In the genomic region with DNA sequence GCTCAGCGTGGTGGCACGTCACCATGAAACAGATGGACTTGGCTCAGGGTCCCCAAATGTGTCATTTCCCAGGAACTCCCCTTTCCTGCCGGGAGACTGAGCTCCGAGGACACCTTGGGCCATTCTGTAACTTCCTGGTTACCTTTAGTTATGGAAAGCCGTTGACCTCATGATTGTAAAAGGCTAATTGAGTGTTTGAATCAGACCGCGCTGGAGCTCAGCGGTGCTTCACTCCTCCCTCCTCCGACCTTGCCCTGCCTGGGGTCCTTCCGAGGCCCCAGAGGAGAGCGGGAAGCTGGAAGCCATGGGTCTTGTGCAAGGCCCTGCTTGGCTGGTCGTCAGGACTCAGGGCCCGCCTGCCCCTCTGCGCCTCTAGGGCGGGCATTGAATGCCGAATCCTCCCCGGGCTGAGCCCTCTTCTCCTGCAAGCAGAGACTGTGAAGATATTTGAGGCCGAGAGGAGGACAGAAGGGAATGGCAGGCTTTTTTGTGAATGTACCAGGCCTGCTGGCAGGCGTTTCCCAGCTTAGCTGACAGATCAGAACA, we compare ENCODE assay signal across 12 cellular contexts. TPM values are rescaled to one million over a fixed set of nuclear protein-coding genes. Genes with fewer than 3 reads are reported as not detected.
DNase-seq lines count a peak whose midpoint lies in the region; ATAC-seq and TF ChIP-seq lines count a peak whose summit lies in the region.
"Not testable (repeated sequence)": the region's sequence is repeated elsewhere in the genome, so short reads cannot be mapped to it uniquely, and the experiment has no call there.
"Had no signal": no experiment of that assay in that cellular context is flagged by ENCODE, and none has a peak within 500 bp of the region (broad histone marks: within the 10 kb centered on the region; RNA-seq: fewer than 3 reads in every experiment).

No MANE protein-coding gene starts in this region.

- H2BK120ac ChIP-seq in H9 (ENCODE audit: low read depth, low read length, poor library complexity, severe bottlenecking), result not testable (repeated sequence)

- peak overlapping the region; percentile 5 to 31; a peak in 3 of 5 replicates for H3K4me3 Mint-ChIP-seq in H9
- not testable (repeated sequence) for H3K4me3 Mint-ChIP-seq in glutamatergic neuron (ENCODE audit: unreplicated experiment)
- H3K4me3 Mint-ChIP-seq in neural progenitor cell, result peak overlapping the region; percentile 31

- not testable (repeated sequence) for H2AK5ac ChIP-seq in H9 (ENCODE audit: insufficient read length, low read length)

- not testable (repeated sequence) for H4K20me1 ChIP-seq in H9 (ENCODE audit: control insufficient read depth, insufficient read depth, insufficient read length); neural progenitor cell (ENCODE audit: low read depth)

- not testable (repeated sequence) for H3T11ph ChIP-seq in H9 (ENCODE audit: low read length)

- not testable (repeated sequence) for H3K79me1 ChIP-seq in H9 (ENCODE audit: insufficient read depth, low read depth, low read length, poor library complexity, severe bottlenecking)

- not testable (repeated sequence) for H4K8ac ChIP-seq in H9 (replicated peaks; ENCODE audit: insufficient read length, low read depth, low read length)

- not testable (repeated sequence) for H3K79me2 ChIP-seq in H9 (ENCODE audit: insufficient read depth, low read length); neural progenitor cell (ENCODE audit: low read depth)

- not testable (repeated sequence) for H4K91ac ChIP-seq in H9 (ENCODE audit: insufficient read length, low read depth, low read length)

- not testable (repeated sequence) for H3K36me3 ChIP-seq in neural progenitor cell, spleen

- not testable (repeated sequence) for H3K4me1 ChIP-seq in H9 (ENCODE audit: insufficient read depth, low read length); neural progenitor cell
- peaks cover 0 to 19% (median 6%) of the 10 kb centered on the region in 6 donors for H3K4me1 ChIP-seq in spleen

- H3K27ac ChIP-seq in H9 (ENCODE audit: insufficient read length, low read depth, low read length); neural progenitor cell: not testable (repeated sequence)
- peak overlapping the region in 3 of 8 donors; percentile 37 to 63 (median 44) for H3K27ac ChIP-seq in spleen

- H3K23me2 ChIP-seq in H9 (ENCODE audit: insufficient read length, low read depth, low read length, poor library complexity, severe bottlenecking), result not testable (repeated sequence)

- H3K56ac ChIP-seq in H9 (ENCODE audit: insufficient read length, low read depth, low read length), result not testable (repeated sequence)

- no CpG with 5 or more reads among the region's 19 CpGs for WGBS in H9 (ENCODE audit: extremely low coverage, insufficient read length, low lambda C conversion rate)
- 58 to 72% (median 65%) methylated on average over 15 to 19 of the region's 19 CpGs for WGBS in spleen, 5 donors

- not testable (repeated sequence) for TF ChIP-seq CTCF in H9 (conservative IDR thresholded peaks at IDR 0.05); glutamatergic neuron (IDR thresholded peaks at IDR 0.05; ENCODE audit: partially characterized antibody, unreplicated experiment); neural progenitor cell (IDR thresholded peaks at IDR 0.05); spleen (IDR thresholded peaks at IDR 0.05 in 8 of 11, conservative IDR thresholded peaks at IDR 0.05 in 3 of 11)

- not testable (repeated sequence) for H2BK15ac ChIP-seq in H9 (ENCODE audit: low read depth, low read length)

- not testable (repeated sequence) for H3K4ac ChIP-seq in H9 (ENCODE audit: low read depth, low read length)

- H3K36me3 Mint-ChIP-seq in H9 (ENCODE audit: insufficient read depth in 1 of 3, low read depth in 3 of 3); neural progenitor cell: not testable (repeated sequence)
- peaks cover 14% of the 10 kb centered on the region for H3K36me3 Mint-ChIP-seq in glutamatergic neuron (ENCODE audit: unreplicated experiment)

- TF ChIP-seq POLR2A in spleen (IDR thresholded peaks at IDR 0.05), result not testable (repeated sequence)

- intact Hi-C loops in left colon (cut with DNase I, micrococcal nuclease); spleen (cut with DNase I; ENCODE audit: low total_unique reads): not testable (repeated sequence)

- not testable (repeated sequence) for H3F3A ChIP-seq in neural progenitor cell (ENCODE audit: low read depth)

- H3K9me3 ChIP-seq in H9 (ENCODE audit: control insufficient read depth, low read depth, low read length); neural progenitor cell (ENCODE audit: low read depth); spleen: not testable (repeated sequence)

- peak; percentile 52 for DNase-seq in H9
- peak; percentile 15 for DNase-seq in NCI-H748 treated with DMSO at 0.1 percent for 48 hours (lab: John Stamatoyannopoulos, UW)
- peak; percentile 37 for DNase-seq in cerebellum (ENCODE audit: low spot score)
- DNase-seq in glutamatergic neuron; neural progenitor cell (ENCODE audit: low spot score): not testable (repeated sequence)
- DNase-seq in left colon, result peak; percentile 42 to 60
- peak; percentile 55 for DNase-seq in spleen

- peaks cover 5 to 11% of the 10 kb centered on the region in 2 experiments for H3K9me3 Mint-ChIP-seq in H9
- not testable (repeated sequence) for H3K9me3 Mint-ChIP-seq in glutamatergic neuron (ENCODE audit: unreplicated experiment); neural progenitor cell

- H3K4me1 Mint-ChIP-seq in H9, result peaks cover 29 to 33% of the 10 kb centered on the region in 2 experiments
- not testable (repeated sequence) for H3K4me1 Mint-ChIP-seq in glutamatergic neuron (ENCODE audit: low read depth, unreplicated experiment)
- H3K4me1 Mint-ChIP-seq in neural progenitor cell, result peaks cover 20% of the 10 kb centered on the region

- peak; percentile 87 for ATAC-seq in left colon

- H3K14ac ChIP-seq in H9 (ENCODE audit: insufficient read depth, low read length), result peak overlapping the region; percentile 71; the same call in 1 of the 2 replicates

- not testable (repeated sequence) for H2BK5ac ChIP-seq in H9 (ENCODE audit: insufficient read length, low read length)

- H4K5ac ChIP-seq in H9 (ENCODE audit: insufficient read length, low read depth, low read length), result not testable (repeated sequence)

- peaks cover 73% of the 10 kb centered on the region for H3K27me3 Mint-ChIP-seq in H9 (ENCODE audit: low read depth)
- not testable (repeated sequence) for H3K27me3 Mint-ChIP-seq in glutamatergic neuron (ENCODE audit: unreplicated experiment)
- peaks cover 23% of the 10 kb centered on the region for H3K27me3 Mint-ChIP-seq in neural progenitor cell (ENCODE audit: insufficient read depth, low read depth)

- not testable (repeated sequence) for H2BK20ac ChIP-seq in H9 (ENCODE audit: low read depth, low read length, poor library complexity, severe bottlenecking)

- not testable (repeated sequence) for H3K4me3 ChIP-seq in neural progenitor cell, spleen

- peak overlapping the region; percentile 29 for H3K18ac ChIP-seq in H9 (ENCODE audit: insufficient read length, low read depth, low read length)

- peak overlapping the region; percentile 22 for H3K9ac ChIP-seq in H9 (ENCODE audit: extremely low read depth, insufficient read length, low read length)
- H3K9ac ChIP-seq in neural progenitor cell, result not testable (repeated sequence)

- H3K27ac Mint-ChIP-seq in H9, result peak overlapping the region in 2 of 3 experiments; percentile 27 to 36; a peak in 2 of 7 replicates
- H3K27ac Mint-ChIP-seq in glutamatergic neuron (ENCODE audit: unreplicated experiment), result peak overlapping the region; percentile 7
- H3K27ac Mint-ChIP-seq in neural progenitor cell, result not testable (repeated sequence)

- H3K4me2 ChIP-seq in H9 (ENCODE audit: insufficient read depth, insufficient read length, low read length), result peak overlapping the region; percentile 51
- not testable (repeated sequence) for H3K4me2 ChIP-seq in neural progenitor cell

- not testable (repeated sequence) for H2AFZ ChIP-seq in H9 (ENCODE audit: low read length)
- H2AFZ ChIP-seq in neural progenitor cell (replicated peaks), result peak overlapping the region; percentile 34

- H3K23ac ChIP-seq in H9 (ENCODE audit: insufficient read length, low read depth, low read length), result not testable (repeated sequence)

- not testable (repeated sequence) for H3K27me3 ChIP-seq in H9 (ENCODE audit: insufficient read depth, low read length)
- H3K27me3 ChIP-seq in neural progenitor cell (peaks cover 83% of the 10 kb centered on the region), spleen (replicated peaks in 1 of 7) (peaks cover 0 to 84% (median 0%) of the 10 kb centered on the region in 7 donors)

- not testable (repeated sequence) for H2BK12ac ChIP-seq in H9 (ENCODE audit: insufficient read length, low read depth, low read length)

RNA-seq across cellular contexts. Expression of gene KRTAP5-2, which starts 1.4 kb away (rescaled TPM):
- total RNA-seq in H9 (2021), result not detected in 2 replicates
- not detected for total RNA-seq in cerebellum
- not detected for total RNA-seq in glutamatergic neuron (ENCODE audit: unreplicated experiment)
- total RNA-seq in left colon, result not detected
- total RNA-seq in neural progenitor cell (ENCODE audit: low replicate concordance), result not detected in 2 replicates
- not detected for total RNA-seq in spleen
- polyA plus RNA-seq in spleen, result not detected
- total RNA-seq: CD4-positive, alpha-beta T cell; GM12878; GM23248; IMR-90 had no signal
- polyA plus RNA-seq: A549, GM12878, GM23248, IMR-90 had no signal

RNA-seq across cellular contexts. Expression of gene KRTAP5-1, which starts 11.6 kb away (rescaled TPM):
- total RNA-seq in H9 (2021) (not detected in 2 replicates), cerebellum (not detected), glutamatergic neuron (ENCODE audit: unreplicated experiment) (not detected), left colon (not detected), neural progenitor cell (ENCODE audit: low replicate concordance) (not detected in 2 replicates), spleen (not detected)
- not detected for polyA plus RNA-seq in spleen
- total RNA-seq: CD4-positive, alpha-beta T cell; GM12878; GM23248; IMR-90 had no signal
- polyA plus RNA-seq: A549, GM12878, GM23248, IMR-90 had no signal

RNA-seq across cellular contexts. Expression of gene KRTAP5-3, which starts 11.6 kb away (rescaled TPM):
- total RNA-seq in H9 (2021), result not detected in 2 replicates
- total RNA-seq in cerebellum, result not detected
- not detected for total RNA-seq in glutamatergic neuron (ENCODE audit: unreplicated experiment)
- not detected for total RNA-seq in left colon
- total RNA-seq in neural progenitor cell (ENCODE audit: low replicate concordance), result not detected in 2 replicates
- total RNA-seq in spleen, result not detected
- polyA plus RNA-seq in spleen, result not detected
- total RNA-seq: CD4-positive, alpha-beta T cell; GM12878; GM23248; IMR-90 had no signal
- polyA plus RNA-seq: A549, GM12878, GM23248, IMR-90 had no signal

RNA-seq across cellular contexts. Expression of gene DUSP8, which starts 24.6 kb away (rescaled TPM):
- total RNA-seq in H9 (2021) (3.2 and 4.4 TPM in 2 replicates), cerebellum (6.7 TPM), glutamatergic neuron (ENCODE audit: unreplicated experiment) (123 TPM), left colon (10 to 100 TPM; 27.2 to 45.0 TPM), neural progenitor cell (ENCODE audit: low replicate concordance) (0.09 and 0.28 TPM in 2 replicates), spleen (10 to 100 TPM in 1 of 7 donors, 1 to 10 TPM in 6; 1.4 to 18.4 (median 3.1) TPM)
- 1 to 10 TPM in 1 of 3 donors, under 1 TPM in 2; 0.38 to 3.2 (median 0.87) TPM for polyA plus RNA-seq in spleen
- polyA plus RNA-seq: GM23248 had no signal

RNA-seq across cellular contexts. Expression of gene KRTAP5-4, which starts 25.3 kb away (rescaled TPM):
- not detected in 2 replicates for total RNA-seq in H9 (2021)
- not detected for total RNA-seq in cerebellum
- not detected for total RNA-seq in glutamatergic neuron (ENCODE audit: unreplicated experiment)
- total RNA-seq in left colon, result not detected
- total RNA-seq in neural progenitor cell (ENCODE audit: low replicate concordance), result not detected in 2 replicates
- not detected for total RNA-seq in spleen
- polyA plus RNA-seq in spleen, result not detected
- total RNA-seq: CD4-positive, alpha-beta T cell; GM12878; GM23248; IMR-90 had no signal
- polyA plus RNA-seq: A549, GM12878, GM23248, IMR-90 had no signal
